ENCODE assay signal across 3 cellular contexts in genomic region chr12:15114501-15114900, GRCh38.
TF ChIP-seq lines count a peak whose summit lies in the region.

No MANE protein-coding gene starts in this region.

TF ChIP-seq in GM23338, 12 proteins besides CTCF, POLR2A, EP300 and RAD21 (continued from another document and continues in another):
- no peak for TF ChIP-seq ZNF462 (CRISPR knock-in tag; IDR thresholded peaks at IDR 0.05)
- no peak for TF ChIP-seq ETS1 (IDR thresholded peaks at IDR 0.05)
- TF ChIP-seq EZH2phosphoT487 (IDR thresholded peaks at IDR 0.05; ENCODE audit: unreplicated experiment): no peak
- TF ChIP-seq ZNF114 (CRISPR knock-in tag; IDR thresholded peaks at IDR 0.05): no peak
- TF ChIP-seq NANOG (IDR thresholded peaks at IDR 0.05; ENCODE audit: borderline replicate concordance): no peak

TF ChIP-seq in WTC11, 78 proteins besides CTCF, POLR2A, EP300 and RAD21 (continued from another document):
- TF ChIP-seq HMGXB4 (CRISPR knock-in tag; IDR thresholded peaks at IDR 0.05): no peak
- TF ChIP-seq ESRRA (CRISPR knock-in tag; IDR thresholded peaks at IDR 0.05; ENCODE audit: borderline replicate concordance): no peak
- TF ChIP-seq NFATC4 (CRISPR knock-in tag; IDR thresholded peaks at IDR 0.05): no peak
- no peak for TF ChIP-seq GTF2I (CRISPR knock-in tag; conservative IDR thresholded peaks at IDR 0.05)
- TF ChIP-seq ZNF281 (CRISPR knock-in tag; IDR thresholded peaks at IDR 0.05): no peak
- no peak for TF ChIP-seq OVOL2 (CRISPR knock-in tag; IDR thresholded peaks at IDR 0.05; ENCODE audit: borderline replicate concordance)
- no peak for TF ChIP-seq FOXP4 (CRISPR knock-in tag; IDR thresholded peaks at IDR 0.05)
- no peak for TF ChIP-seq TEAD1 (CRISPR knock-in tag; IDR thresholded peaks at IDR 0.05)
- TF ChIP-seq MXD4 (CRISPR knock-in tag; IDR thresholded peaks at IDR 0.05; ENCODE audit: borderline replicate concordance): no peak

TF ChIP-seq in SK-N-SH, 30 proteins besides CTCF, POLR2A, EP300 and RAD21 (continued from another document):
- TF ChIP-seq FOSL2 (IDR thresholded peaks at IDR 0.05; ENCODE audit: borderline replicate concordance, low read depth) (no peak), RFX5 (IDR thresholded peaks at IDR 0.05; ENCODE audit: low read length) (no peak), REST (IDR thresholded peaks at IDR 0.05; ENCODE audit: low read depth, low read length) (no peak), IRF3 (IDR thresholded peaks at IDR 0.05; ENCODE audit: low read depth, low read length) (no peak), NRF1 (IDR thresholded peaks at IDR 0.05; ENCODE audit: low read depth, low read length) (no peak), GATA2 (CRISPR knock-in tag; IDR thresholded peaks at IDR 0.05) (no peak), NFIC (IDR thresholded peaks at IDR 0.05; ENCODE audit: borderline replicate concordance) (no peak), RCOR1 (IDR thresholded peaks at IDR 0.05; ENCODE audit: low read length) (no peak)
TF ChIP-seq in SK-N-SH: peak in this region for 0.
